Comparison of ENCODE assay signal across 17 cellular contexts in the genomic region with DNA sequence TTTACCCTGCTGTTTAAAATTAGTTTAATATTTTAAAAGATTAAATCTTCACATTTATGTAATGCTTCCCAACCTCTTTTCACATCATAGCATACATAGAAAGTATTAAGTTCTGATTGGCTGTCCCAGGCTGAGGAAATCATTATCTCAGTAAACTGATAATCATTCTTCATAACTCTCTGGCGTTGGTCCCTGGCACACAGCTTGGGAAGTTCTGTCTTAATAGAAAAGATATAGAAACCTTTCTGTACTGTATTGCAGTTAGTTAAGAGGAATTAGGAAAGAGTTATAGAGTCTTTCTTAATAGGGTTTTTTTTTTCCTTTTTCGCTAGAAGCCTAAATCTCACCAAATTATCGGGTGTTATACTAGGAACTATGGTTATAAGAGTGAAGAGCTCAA.
DNase-seq lines count a peak whose midpoint lies in the region; FAIRE-seq and TF ChIP-seq lines count a peak whose summit lies in the region.
"Had no signal": no experiment of that assay in that cellular context is flagged by ENCODE, and none has a peak within 500 bp of the region (broad histone marks: within the 10 kb centered on the region; RNA-seq: fewer than 3 reads in every experiment).

No MANE protein-coding gene starts in this region.

- no peak for TF ChIP-seq CTCF in BE2C (IDR thresholded peaks at IDR 0.05; ENCODE audit: low read depth, low read length)
- no peak for TF ChIP-seq CTCF in VCaP (conservative IDR thresholded peaks at IDR 0.05)
- TF ChIP-seq CTCF in fibroblast of the aortic adventitia (IDR thresholded peaks at IDR 0.05; ENCODE audit: insufficient read depth, low read length) = no peak

- no peaks in the 10 kb centered on the region for H3K9me2 ChIP-seq in Karpas-422 (replicated peaks; ENCODE audit: insufficient read depth, low read length)

- DNase-seq in BE2C = peak; percentile 21
- no peak for DNase-seq in Karpas-422
- DNase-seq in fibroblast of the aortic adventitia (ENCODE audit: low read depth) = peak; percentile 69
- DNase-seq in nucleus accumbens (lab: John Stamatoyannopoulos, UW) = no peak
- DNase-seq in GM12891 (ENCODE audit: insufficient read length, low spot score) = no peak
- DNase-seq in head of caudate nucleus = no peak
- DNase-seq in activated naive CD4-positive, alpha-beta T cell treated with anti-CD3 and anti-CD28 coated beads, Interleukin-2, amount 50 U/mL, for 16 hours = no peak
- DNase-seq: CD8-positive, alpha-beta T cell; COR-L47; DMS53; GF-D8; HCEC 1CT; HFFc6 had no signal

- no peak for TF ChIP-seq POLR2A in GM12891 (IDR thresholded peaks at IDR 0.05; ENCODE audit: low read depth, low read length)

- FAIRE-seq in GM12891 (lab: Jason Lieb, UNC) = no peak
- FAIRE-seq: A549, D721Med had no signal

- H3K79me2 ChIP-seq in Karpas-422 (ENCODE audit: low read length) = peaks cover 96% of the 10 kb centered on the region

- H3K9me3 ChIP-seq in BE2C (no peaks in the 10 kb centered on the region), Karpas-422 (ENCODE audit: low read length) (no peaks in the 10 kb centered on the region)
- H3K9me3 ChIP-seq: A549 had no signal

- H3K36me3 ChIP-seq in BE2C (no peaks in the 10 kb centered on the region), Karpas-422 (ENCODE audit: insufficient read depth, low read length) (no peaks in the 10 kb centered on the region)

- H3K27ac ChIP-seq in Karpas-422 (ENCODE audit: low read length) (peak overlapping the region; percentile 95), VCaP (peak overlapping the region; percentile 54)
- H3K27ac ChIP-seq: A549, HL-60 had no signal

- H3K4me1 ChIP-seq in BE2C (peaks cover 32% of the 10 kb centered on the region), Karpas-422 (ENCODE audit: low read length) (peaks cover 91% of the 10 kb centered on the region)
- H3K4me1 ChIP-seq: A549 had no signal

- H3K27me3 ChIP-seq in BE2C (no peaks in the 10 kb centered on the region), Karpas-422 (ENCODE audit: low read length) (no peaks in the 10 kb centered on the region)

- H3K4me2 ChIP-seq in Karpas-422 (ENCODE audit: low read depth, low read length, poor library complexity, severe bottlenecking) = peak overlapping the region; percentile 21
- H3K4me2 ChIP-seq: A549 had no signal

- no peak overlapping the region for H2AFZ ChIP-seq in Karpas-422 (ENCODE audit: low read length)

- no peak overlapping the region for H3K9ac ChIP-seq in Karpas-422 (ENCODE audit: low read length)

- H4K20me1 ChIP-seq in Karpas-422 (ENCODE audit: insufficient read depth, low read depth, low read length) = no peaks in the 10 kb centered on the region

- intact Hi-C loops in head of caudate nucleus (cut with DNase I) = no loop called here

- H3K4me3 ChIP-seq in BE2C (ENCODE audit: low read depth, low read length) (peak overlapping the region; percentile 29), Karpas-422 (ENCODE audit: low read length) (no peak overlapping the region), fibroblast of the aortic adventitia (ENCODE audit: low read depth, low read length) (no peak overlapping the region)
- H3K4me3 ChIP-seq: A549 had no signal

TF ChIP-seq in GM12891, 5 proteins besides CTCF, POLR2A, EP300 and RAD21:
- no peak for TF ChIP-seq TAF1 (IDR thresholded peaks at IDR 0.05; ENCODE audit: low read depth, low read length)
- TF ChIP-seq SPI1 (IDR thresholded peaks at IDR 0.05; ENCODE audit: low read depth, low read length) = no peak
- no peak for TF ChIP-seq POLR2AphosphoS5 (IDR thresholded peaks at IDR 0.05; ENCODE audit: low read depth, low read length)
- no peak for TF ChIP-seq POU2F2 (IDR thresholded peaks at IDR 0.05; ENCODE audit: low read depth, low read length)
- TF ChIP-seq PAX5 (IDR thresholded peaks at IDR 0.05; ENCODE audit: insufficient read depth, low read length, severe bottlenecking) = no peak

Comparison
In these comparisons a context has a peak if more than half of its experiments do, and no peak if none do; other contexts are left out.
1. DNase-seq: peak in BE2C (single experiment) and fibroblast of the aortic adventitia (single experiment); none in Karpas-422 (single experiment), nucleus accumbens (0 of 56), GM12891 (single experiment), head of caudate nucleus (0 of 42) and activated naive CD4-positive, alpha-beta T cell treated with anti-CD3 and anti-CD28 coated beads, Interleukin-2, amount 50 U/mL, for 16 hours (single experiment).